ENCODE assay signal across 7 cellular contexts in genomic region chr1:169427081-169427611, GRCh38. TPM values are rescaled to one million over a fixed set of nuclear protein-coding genes. Genes with fewer than 3 reads are reported as not detected.
DNase-seq lines count a peak whose midpoint lies in the region; ATAC-seq, FAIRE-seq and TF ChIP-seq lines count a peak whose summit lies in the region.

Gene CCDC181, minus strand, starts transcription at chr1:169427474. Its CDS starts 2,547 bp downstream, at chr1:169424927.

- CTCF ChIA-PET in IMR-90 (lab: Yijun Ruan, JAX) (interaction anchor here (0.6 kb wide), 1 partner anchor 191 kb away, joined by 3 read pairs; no protein-coding TSS in a partner anchor), GM12878 (lab: Yijun Ruan, JAX) (interaction anchor here (1.1 kb wide), 1 partner anchor 142 kb away, joined by 4 read pairs; no protein-coding TSS in a partner anchor)

- peak; percentile 33 for DNase-seq in IMR-90
- DNase-seq in T-helper 2 cell: peak in 4 of 5 experiments; percentile 4 to 84 (median 18)
- DNase-seq in GM12878 (ENCODE audit: low read depth, low spot score): peak; percentile 8
- DNase-seq in skeletal muscle cell (ENCODE audit: low read depth): peak; percentile 29

- peak within 1 kb of the TSS; percentile 97 for H3K4me2 ChIP-seq in IMR-90 (ENCODE audit: low read depth, low read length)
- peak within 1 kb of the TSS; percentile 82 for H3K4me2 ChIP-seq in GM12878 (ENCODE audit: control insufficient read depth, insufficient read depth)

- H4K20me1 ChIP-seq in IMR-90 (ENCODE audit: insufficient read depth, low read length) (no peaks in the 10 kb centered on the region), GM12878 (ENCODE audit: control insufficient read depth, insufficient read depth) (no peaks in the 10 kb centered on the region)

- no peaks in the 10 kb centered on the region for H3K79me1 ChIP-seq in IMR-90 (ENCODE audit: low read depth in 1 of 2, low read length in 2 of 2)

- H3K27me3 ChIP-seq in IMR-90 (ENCODE audit: control insufficient read depth, insufficient read depth, low read length): no peaks in the 10 kb centered on the region
- peaks cover 0 to 4% of the 10 kb centered on the region in 2 experiments; a peak in 2 of 4 replicates for H3K27me3 ChIP-seq in GM12878 (replicated peaks in 1 of 2; ENCODE audit: control insufficient read depth in 2 of 2, insufficient read depth in 2 of 2, low read length in 1 of 2)
- peaks cover 4% of the 10 kb centered on the region for H3K27me3 ChIP-seq in iPS-15b (ENCODE audit: control insufficient read depth, insufficient read depth, low read length)

- no peak within 1 kb of the TSS for H2AK5ac ChIP-seq in IMR-90 (ENCODE audit: low read depth, low read length)

- no peak within 1 kb of the TSS for H3K27ac ChIP-seq in IMR-90 (ENCODE audit: insufficient read depth, low read length)
- no peak within 1 kb of the TSS for H3K27ac ChIP-seq in GM12878 (ENCODE audit: control insufficient read depth, insufficient read depth)

- H4K8ac ChIP-seq in IMR-90 (ENCODE audit: low read depth in 2 of 2, low read length in 2 of 2): peak within 1 kb of the TSS; percentile 66 to 75; a peak in 3 of 4 replicates

- TF ChIP-seq POLR2A in IMR-90 (IDR thresholded peaks at IDR 0.05; ENCODE audit: low read depth, low read length) (no peak), GM12878 (IDR thresholded peaks at IDR 0.05; ENCODE audit: low read depth, low read length) (no peak)

- in situ Hi-C loops in IMR-90 (cut with MboI; ENCODE audit: low sequenced_read_pairs) (no loop called here), GM12878 (cut with MboI) (no loop called here)

- POLR2A ChIA-PET in IMR-90 (lab: Charles Lee; ENCODE audit: unreplicated experiment) (no interaction called here), GM12878 (lab: Charles Lee) (no interaction called here)

- no peak for TF ChIP-seq CTCF in IMR-90 (conservative IDR thresholded peaks at IDR 0.05; ENCODE audit: low read depth, low read length)
- TF ChIP-seq CTCF in GM12878 (IDR thresholded peaks at IDR 0.05 in 2 of 3, conservative IDR thresholded peaks at IDR 0.05 in 1 of 3; ENCODE audit: control insufficient read depth in 2 of 3, extremely low read depth in 1 of 3, insufficient read depth in 1 of 3, low read depth in 3 of 3, low read length in 3 of 3): no peak

- H3K4me3 ChIP-seq in IMR-90 (ENCODE audit: insufficient read depth, low read depth, low read length) (peak within 1 kb of the TSS; percentile 65), GM12878 (no peak within 1 kb of the TSS), iPS-15b (ENCODE audit: low read depth, low read length) (peak within 1 kb of the TSS; percentile 63), skeletal muscle cell (ENCODE audit: low read depth, low read length) (peak within 1 kb of the TSS; percentile 69)

- no peak within 1 kb of the TSS for H2BK20ac ChIP-seq in IMR-90 (ENCODE audit: low read depth, low read length)

- no peak within 1 kb of the TSS; the same call in 1 of the 2 replicates for H3K23ac ChIP-seq in IMR-90 (ENCODE audit: low read depth, low read length)

- no peak within 1 kb of the TSS for H3K4ac ChIP-seq in IMR-90 (ENCODE audit: low read depth, low read length)

- TF ChIP-seq RAD21 in IMR-90 (IDR thresholded peaks at IDR 0.05; ENCODE audit: low read length) (no peak), GM12878 (IDR thresholded peaks at IDR 0.05; ENCODE audit: insufficient read depth, low read depth, low read length) (no peak)

- H4K5ac ChIP-seq in IMR-90 (ENCODE audit: low read depth, low read length): no peak within 1 kb of the TSS

- H3K9me1 ChIP-seq in IMR-90 (ENCODE audit: insufficient read depth, low read length): no peaks in the 10 kb centered on the region

- no peak for FAIRE-seq in GM12878 (lab: Jason Lieb, UNC)

- BruUV-seq in IMR-90 (replicated peaks; lab: Mats Ljungman, UMichigan): no TSS peak
- BruUV-seq in GM12878 (replicated peaks; lab: Mats Ljungman, UMichigan): no TSS peak

- no peak within 1 kb of the TSS for H2BK5ac ChIP-seq in IMR-90 (ENCODE audit: low read depth, low read length, poor library complexity, severe bottlenecking)

- no peak within 1 kb of the TSS for H4K91ac ChIP-seq in IMR-90 (ENCODE audit: insufficient read depth, low read depth, low read length)

- peak within 1 kb of the TSS; percentile 1 for H2AK9ac ChIP-seq in IMR-90 (replicated peaks; ENCODE audit: low read depth, low read length, poor library complexity)

- RAD21 ChIA-PET in GM12878 (lab: Charles Lee; ENCODE audit: unreplicated experiment): no interaction called here

- TF ChIP-seq EP300 in GM12878 (IDR thresholded peaks at IDR 0.05; ENCODE audit: borderline replicate concordance in 1 of 2, control insufficient read depth in 1 of 2, low read depth in 2 of 2, low read length in 2 of 2): no peak

- no peak within 1 kb of the TSS for H2BK15ac ChIP-seq in IMR-90 (ENCODE audit: low read depth, low read length)

- no peak within 1 kb of the TSS for H3K18ac ChIP-seq in IMR-90 (ENCODE audit: low read depth, low read length)

- no peaks in the 10 kb centered on the region for H3K79me2 ChIP-seq in GM12878 (ENCODE audit: control insufficient read depth, insufficient read depth, low read length)

- WGBS in IMR-90 (ENCODE audit: extremely low coverage in 2 of 2, insufficient read length in 1 of 2), 2 experiments: no CpG with 5 or more reads among the region's 26 CpGs
- WGBS in GM12878 (ENCODE audit: insufficient coverage, insufficient replicate concordance, low lambda C conversion rate, missing lambda C conversion rate): 31% methylated on average over 24 of the region's 26 CpGs

- no peaks in the 10 kb centered on the region for H3K9me3 ChIP-seq in IMR-90 (ENCODE audit: control insufficient read depth, insufficient read depth, low read length)
- H3K9me3 ChIP-seq in GM12878 (replicated peaks; ENCODE audit: control insufficient read depth, insufficient read depth, low read length): no peaks in the 10 kb centered on the region; the same call in 2 of the 3 replicates
- H3K9me3 ChIP-seq in iPS-15b (ENCODE audit: control insufficient read depth, insufficient read depth, low read length): no peaks in the 10 kb centered on the region

- dilution Hi-C loops in IMR-90 (cut with HindIII; ENCODE audit: low sequenced_read_pairs, unreplicated experiment): no loop called here

- H2AFZ ChIP-seq in IMR-90 (replicated peaks; ENCODE audit: low read length, poor library complexity) (peak within 1 kb of the TSS; percentile 87), GM12878 (ENCODE audit: control insufficient read depth, low read depth, low read length) (peak within 1 kb of the TSS; percentile 52)

- ATAC-seq in GM18909 (IDR thresholded peaks at IDR 0.05; ENCODE audit: poor library complexity, unreplicated experiment) (peak; percentile 73), IMR-90 (ENCODE audit: low read depth) (peak; percentile 96), GM12878 (peak; percentile 87), GM21528 (IDR thresholded peaks at IDR 0.05; ENCODE audit: low FRiP score, unreplicated experiment) (no peak)

- H3K14ac ChIP-seq in IMR-90 (replicated peaks; ENCODE audit: low read depth, low read length): peak within 1 kb of the TSS; percentile 38; the same call in 1 of the 2 replicates

- intact Hi-C loops in IMR-90 (cut with micrococcal nuclease): no loop called here
- intact Hi-C loops in GM12878 (cut with micrococcal nuclease; ENCODE audit: unreplicated experiment): no loop called here

- SMC1A ChIA-PET in GM12878 (lab: Charles Lee; ENCODE audit: uncharacterized antibody, unreplicated experiment): interaction anchor here (0.8 to 1.7 kb wide), 3 partner anchors 59 to 824 kb away, joined by 3 to 4 read pairs (median 4); no protein-coding TSS in a partner anchor

- H3K56ac ChIP-seq in IMR-90 (ENCODE audit: extremely low read depth, insufficient read depth, low read length): peak within 1 kb of the TSS; percentile 54

- H3K9ac ChIP-seq in IMR-90 (ENCODE audit: low read depth, low read length) (peak within 1 kb of the TSS; percentile 75), GM12878 (ENCODE audit: control insufficient read depth, insufficient read depth, low read length) (no peak within 1 kb of the TSS), iPS-15b (ENCODE audit: low read depth, low read length) (no peak within 1 kb of the TSS)

- H3K4me1 ChIP-seq in IMR-90 (ENCODE audit: control insufficient read depth, insufficient read depth, low read length) (no peaks in the 10 kb centered on the region), GM12878 (ENCODE audit: control insufficient read depth, insufficient read depth, low read length) (no peaks in the 10 kb centered on the region), iPS-15b (ENCODE audit: control insufficient read depth, insufficient read depth, low read length) (no peaks in the 10 kb centered on the region)

- H3K36me3 ChIP-seq in IMR-90 (ENCODE audit: control insufficient read depth, insufficient read depth, low read length) (no peaks in the 10 kb centered on the region), GM12878 (ENCODE audit: control insufficient read depth in 2 of 2, insufficient read depth in 2 of 2, low read length in 1 of 2) (no peaks in the 10 kb centered on the region), iPS-15b (ENCODE audit: control insufficient read depth, insufficient read depth, low read length) (no peaks in the 10 kb centered on the region)

- no peak within 1 kb of the TSS for H2BK120ac ChIP-seq in IMR-90 (ENCODE audit: low read depth, low read length)

TF ChIP-seq in IMR-90, 13 proteins besides CTCF, POLR2A, EP300 and RAD21 (continues in another document):
- TF ChIP-seq BHLHE40 (IDR thresholded peaks at IDR 0.05; ENCODE audit: low read depth, low read length): no peak

TF ChIP-seq in GM12878, 131 proteins besides CTCF, POLR2A, EP300 and RAD21 (continues in another document):
- TF ChIP-seq NRF1 (conservative IDR thresholded peaks at IDR 0.05; ENCODE audit: low read depth, low read length): 0 out of 2 replicates have a peak, but pooled peaks have one; percentile 26

RNA-seq across cellular contexts. Expression of gene CCDC181, which starts in this region (rescaled TPM):
- 0.28 TPM in 1 of 2 replicates, not detected in the other for total RNA-seq in IMR-90 (2012; rRNA removed)
- 0.03 and 0.07 TPM in 2 replicates for polyA plus RNA-seq in IMR-90 (2012; rRNA removed)
- polyA plus RNA-seq in IMR-90 (2012; cell fraction: cytosol; rRNA removed): 0.05 TPM in 1 of 2 replicates, not detected in the other
- polyA plus RNA-seq in IMR-90 (2012; cell fraction: nucleus; rRNA removed; ENCODE audit: low replicate concordance): not detected in 2 replicates
- not detected in 2 replicates for total RNA-seq in GM12878 (2013; cell fraction: nucleolus; rRNA removed)
- not detected in 2 replicates for total RNA-seq in GM12878 (2014; rRNA removed)
- total RNA-seq in GM12878 (2014; rRNA removed; fragmentation: Illumina TruSeq; extraction: Trizol): not detected in 2 replicates
- not detected in 2 replicates for total RNA-seq in GM12878 (2021)
- polyA plus RNA-seq in GM12878 (2011; ENCODE audit: low read depth): not detected
- not detected in 2 replicates for polyA plus RNA-seq in GM12878 (2011; rRNA removed)
- not detected in 2 replicates for polyA plus RNA-seq in GM12878 (2011; cell fraction: cytosol; rRNA removed)
- polyA plus RNA-seq in GM12878 (2011; cell fraction: nucleus; rRNA removed): not detected in 2 replicates
- not detected in 2 replicates for polyA plus RNA-seq in GM12878 (2012)
- not detected in 2 replicates for polyA plus RNA-seq in GM12878 (2014; fragmentation: Illumina TruSeq; extraction: Trizol)
- polyA plus RNA-seq in GM12878 (2014; fragmentation: Nextera tagmentation; extraction: Ambion mirVana): not detected
- polyA plus RNA-seq in GM12878 (2014; rRNA removed): not detected in 2 replicates
- polyA plus RNA-seq in GM12878 (2016; fragmentation: Nextera tagmentation; extraction: Ambion mirVana): not detected
- polyA minus RNA-seq in GM12878 (2011; rRNA and poly(A)+ RNA removed): not detected in 2 replicates
- not detected in 2 replicates for polyA minus RNA-seq in GM12878 (2011; cell fraction: cytosol; rRNA and poly(A)+ RNA removed)
- 0.24 TPM in 1 of 2 replicates, not detected in the other for polyA minus RNA-seq in GM12878 (2011; cell fraction: nucleus; rRNA and poly(A)+ RNA removed)

Comparison
In these comparisons a context has a peak if more than half of its experiments do, and no peak if none do; other contexts are left out.
1. Peak in DNase-seq, ATAC-seq, H3K4me3 ChIP-seq, H3K9ac ChIP-seq and H3K4me2 ChIP-seq in IMR-90; RNA of the gene not detected or under 1 TPM.
2. Peak in DNase-seq, ATAC-seq and H3K4me2 ChIP-seq in GM12878; RNA of the gene not detected or under 1 TPM.